8 cellular contexts compared by ENCODE assay signal in genomic region chr2:127885341-127885740, GRCh38. TPM values are rescaled to one million over a fixed set of nuclear protein-coding genes. Genes with fewer than 3 reads are reported as not detected.
DNase-seq lines count a peak whose midpoint lies in the region; ATAC-seq and TF ChIP-seq lines count a peak whose summit lies in the region.
"Not testable (repeated sequence)": the region's sequence is repeated elsewhere in the genome, so short reads cannot be mapped to it uniquely, and the experiment has no call there.

No MANE protein-coding gene starts in this region.

- intact Hi-C loops in sigmoid colon (cut with DNase I) (loop anchor here (2.0 to 5.0 kb wide), 2 partner anchors 67 to 205 kb away; partner anchors contain the start of gene UGGT1), aorta (cut with DNase I) (loop anchor here in 1 of 2 donors (10.0 kb wide), 1 partner anchor 139 kb away; the partner anchor contains the start of gene SAP130)

- H3K4me3 ChIP-seq in iPS-18c (ENCODE audit: insufficient read depth, low read depth, low read length), result peak overlapping the region; percentile 58; the same call in 1 of the 2 replicates
- peak overlapping the region; percentile 44 to 63 (median 60) for H3K4me3 ChIP-seq in sigmoid colon
- H3K4me3 ChIP-seq in aorta (ENCODE audit: low read length in 2 of 2), result peak overlapping the region; percentile 33 to 39

- H3K27me3 ChIP-seq in sigmoid colon; aorta (ENCODE audit: control insufficient read depth in 1 of 2, insufficient read depth in 2 of 2, low read length in 1 of 2): not testable (repeated sequence)

- TF ChIP-seq CTCF in sigmoid colon (IDR thresholded peaks at IDR 0.05), result not testable (repeated sequence)

- peak; percentile 8 for ATAC-seq in GM19043 (IDR thresholded peaks at IDR 0.05; ENCODE audit: low read depth, unreplicated experiment)
- ATAC-seq in HG02981 (IDR thresholded peaks at IDR 0.05; ENCODE audit: unreplicated experiment), result peak; percentile 22
- ATAC-seq in aorta (ENCODE audit: low FRiP score), result peak; percentile 60

- peak overlapping the region; percentile 87 to 92 (median 90) for H3K27ac ChIP-seq in sigmoid colon
- not testable (repeated sequence) for H3K27ac ChIP-seq in aorta (ENCODE audit: low read depth in 1 of 2, low read length in 2 of 2)

- DNase-seq in NCI-H69 (lab: John Stamatoyannopoulos, UW) (peak; percentile 24), sigmoid colon (peak; percentile 79), aorta (peak; percentile 60 to 84)
- peak; percentile 37 for DNase-seq in activated CD4-positive, alpha-beta T cell treated with anti-CD3 and anti-CD28 coated beads, Interleukin-2, amount 50 U/mL, for 1 hour
- peak; percentile 23 for DNase-seq in central memory CD4-positive, alpha-beta T cell

- peaks cover 0 to 32% (median 1%) of the 10 kb centered on the region in 4 donors for H3K36me3 ChIP-seq in sigmoid colon
- not testable (repeated sequence) for H3K36me3 ChIP-seq in aorta (ENCODE audit: control insufficient read depth in 1 of 2, insufficient read depth in 2 of 2, low read length in 1 of 2)

- not testable (repeated sequence) for H3K9me3 ChIP-seq in iPS-18c (ENCODE audit: control insufficient read depth, insufficient read depth, low read length); sigmoid colon; aorta (ENCODE audit: control insufficient read depth, low read length)

- 0 to 1% methylated on average over 40 to 47 of the region's 48 CpGs for WGBS in sigmoid colon, 2 donors
- WGBS in aorta, 2 donors, result 1% methylated on average over 45 of the region's 48 CpGs; no CpG with 5 or more reads in 1 of the 2 donors

- not testable (repeated sequence) for TF ChIP-seq POLR2A in sigmoid colon (IDR thresholded peaks at IDR 0.05)

- not testable (repeated sequence) for TF ChIP-seq EP300 in sigmoid colon (IDR thresholded peaks at IDR 0.05)

- peaks cover 0 to 63% (median 42%) of the 10 kb centered on the region in 4 donors for H3K4me1 ChIP-seq in sigmoid colon
- H3K4me1 ChIP-seq in aorta (ENCODE audit: control insufficient read depth in 1 of 2, insufficient read depth in 2 of 2, low read length in 2 of 2), result peaks cover 2 to 15% of the 10 kb centered on the region in 2 donors

RNA-seq across cellular contexts. Expression of gene AMMECR1L, which starts 0.4 kb away (rescaled TPM):
- 10 to 100 TPM in 2 of 4 donors, 1 to 10 TPM in 2; 7.8 to 12.2 (median 9.3) TPM for total RNA-seq in sigmoid colon
- 1 to 10 TPM; 3.6 to 9.0 (median 5.3) TPM for polyA plus RNA-seq in sigmoid colon
- 10 to 100 TPM; 15.7 to 17.3 TPM for total RNA-seq in aorta
- 1 to 10 TPM; 3.5 to 8.2 TPM for polyA plus RNA-seq in aorta

RNA-seq across cellular contexts. Expression of gene POLR2D, which starts 27.4 kb away (rescaled TPM):
- total RNA-seq in sigmoid colon (10 to 100 TPM in 3 of 4 donors, 1 to 10 TPM in 1; 9.7 to 12.9 (median 12.3) TPM), aorta (10 to 100 TPM; 18.5 TPM)
- polyA plus RNA-seq in sigmoid colon (10 to 100 TPM in 2 of 3 donors, 1 to 10 TPM in 1; 9.9 to 18.8 (median 10.8) TPM), aorta (1 to 10 TPM; 7.9 to 9.0 TPM)

Comparison
In these comparisons a context has a peak if more than half of its experiments do, and no peak if none do; other contexts are left out.
1. ATAC-seq: peak in every context shown above with its lines; median percentile 60 in aorta; 22 in HG02981; 8 in GM19043.
2. DNase-seq: peak in every context shown above with its lines; median percentile 79 in sigmoid colon; 72 in aorta; 37 in activated CD4-positive, alpha-beta T cell treated with anti-CD3 and anti-CD28 coated beads, Interleukin-2, amount 50 U/mL, for 1 hour; 24 in NCI-H69; 23 in central memory CD4-positive, alpha-beta T cell.